In the genomic region with DNA sequence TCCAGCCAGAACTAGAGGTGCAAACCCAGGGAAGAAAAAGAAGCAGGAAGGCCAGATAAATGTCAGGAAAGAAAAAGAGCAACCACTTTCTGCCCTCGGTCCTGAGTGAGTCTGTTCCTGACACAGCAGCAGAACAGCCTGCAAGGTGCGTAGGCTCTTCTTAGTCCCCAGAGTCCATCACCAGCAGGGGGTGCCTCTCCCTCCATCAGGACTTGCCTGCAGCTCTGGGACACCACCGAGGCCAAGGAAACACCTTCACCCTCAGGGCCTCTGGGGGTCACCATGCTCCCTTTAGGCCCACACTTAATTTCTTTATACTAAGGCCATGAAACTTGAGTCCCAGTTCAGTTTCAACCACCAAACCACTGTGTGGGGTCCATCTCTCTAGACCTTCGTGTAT, we compare ENCODE assay signal across 11 cellular contexts. TPM values are rescaled to one million over a fixed set of nuclear protein-coding genes. Genes with fewer than 3 reads are reported as not detected.
A peak's percentile ranks its signal among the peaks of the same experiment; 100 is the strongest.
DNase-seq lines count a peak whose midpoint lies in the region; ATAC-seq and TF ChIP-seq lines count a peak whose summit lies in the region.
"Had no signal": no experiment of that assay in that cellular context is flagged by ENCODE, and none has a peak within 500 bp of the region (broad histone marks: within the 10 kb centered on the region; RNA-seq: fewer than 3 reads in every experiment).

No MANE protein-coding gene starts in this region.

- H2AFZ ChIP-seq in OCI-LY1 (ENCODE audit: low read length) (no peak overlapping the region), hepatocyte (no peak overlapping the region)

- H3K9me2 ChIP-seq in OCI-LY1 (ENCODE audit: low read depth, low read length), result no peaks in the 10 kb centered on the region
- no peaks in the 10 kb centered on the region for H3K9me2 ChIP-seq in hepatocyte (replicated peaks; ENCODE audit: insufficient read depth)

- H3K27me3 ChIP-seq in GM06990 (replicated peaks; ENCODE audit: control insufficient read depth, insufficient read depth, low read length), result peaks cover 4% of the 10 kb centered on the region
- no peaks in the 10 kb centered on the region for H3K27me3 ChIP-seq in OCI-LY1 (ENCODE audit: insufficient read depth, low read length)
- H3K27me3 ChIP-seq in hepatocyte, result peaks cover 69% of the 10 kb centered on the region
- H3K27me3 ChIP-seq: pancreas had no signal

- H3K4me1 ChIP-seq in OCI-LY1 (ENCODE audit: insufficient read depth, low read length, severe bottlenecking), result no peaks in the 10 kb centered on the region
- H3K4me1 ChIP-seq in hepatocyte (ENCODE audit: insufficient read depth), result no peaks in the 10 kb centered on the region

- ATAC-seq in HG03439 (IDR thresholded peaks at IDR 0.05; ENCODE audit: unreplicated experiment), result no peak
- ATAC-seq in HG03045 (IDR thresholded peaks at IDR 0.05; ENCODE audit: unreplicated experiment), result no peak
- ATAC-seq: pancreas had no signal

- no peaks in the 10 kb centered on the region for H3K9me3 ChIP-seq in OCI-LY1 (ENCODE audit: low read length)
- no peaks in the 10 kb centered on the region for H3K9me3 ChIP-seq in hepatocyte (ENCODE audit: low read depth)
- H3K9me3 ChIP-seq: pancreas, thoracic aorta had no signal

- WGBS in hepatocyte (ENCODE audit: low lambda C conversion rate, missing lambda C conversion rate), result 49% methylated on average over 4 of the region's 4 CpGs

- H3K4me3 ChIP-seq in GM06990 (replicated peaks; ENCODE audit: low read depth, low read length) (no peak overlapping the region), OCI-LY1 (ENCODE audit: low read depth, low read length, poor library complexity, severe bottlenecking) (no peak overlapping the region), hepatocyte (no peak overlapping the region)
- H3K4me3 ChIP-seq: pancreas, thoracic aorta had no signal

- no peaks in the 10 kb centered on the region for H3K79me2 ChIP-seq in OCI-LY1 (ENCODE audit: insufficient read depth, low read length)
- no peaks in the 10 kb centered on the region for H3K79me2 ChIP-seq in hepatocyte

- peak; percentile 73 for TF ChIP-seq CTCF in GM06990 (IDR thresholded peaks at IDR 0.05; ENCODE audit: insufficient read depth, low read length, poor library complexity, severe bottlenecking)
- peak; percentile 58 for TF ChIP-seq CTCF in OCI-LY1 (IDR thresholded peaks at IDR 0.05; ENCODE audit: low read length)
- peak; percentile 24 for TF ChIP-seq CTCF in hepatocyte (IDR thresholded peaks at IDR 0.05; ENCODE audit: poor library complexity)

- H4K20me1 ChIP-seq in OCI-LY1 (ENCODE audit: insufficient read depth, low read length) (no peaks in the 10 kb centered on the region), hepatocyte (ENCODE audit: insufficient read depth, poor library complexity, severe bottlenecking) (no peaks in the 10 kb centered on the region)

- H3F3A ChIP-seq in OCI-LY1 (ENCODE audit: insufficient read depth, low read length), result no peaks in the 10 kb centered on the region

- H3K4me2 ChIP-seq in OCI-LY1 (ENCODE audit: low read length) (no peak overlapping the region), hepatocyte (no peak overlapping the region)

- no peak overlapping the region for H3K9ac ChIP-seq in OCI-LY1 (ENCODE audit: low read length)

- DNase-seq in AG08396 (ENCODE audit: low spot score) (peak; percentile 29), GM06990 (ENCODE audit: extremely low read depth, insufficient read length) (no peak), hepatocyte (ENCODE audit: low spot score) (peak; percentile 40), HK-2 (ENCODE audit: unreplicated experiment) (no peak), SKM-1 treated with dmso at 0.1 percent for 144 hours (lab: John Stamatoyannopoulos, UW; ENCODE audit: unreplicated experiment) (no peak)
- DNase-seq: pancreas had no signal

- H3K36me3 ChIP-seq in GM06990 (ENCODE audit: control insufficient read depth, insufficient read depth, low read length) (no peaks in the 10 kb centered on the region), OCI-LY1 (ENCODE audit: insufficient read depth, low read length) (no peaks in the 10 kb centered on the region), hepatocyte (replicated peaks; ENCODE audit: insufficient read depth, low read depth) (no peaks in the 10 kb centered on the region)
- H3K36me3 ChIP-seq: pancreas, thoracic aorta had no signal

- H3K27ac ChIP-seq in OCI-LY1 (ENCODE audit: low read depth, low read length, poor library complexity, severe bottlenecking) (no peak overlapping the region), hepatocyte (no peak overlapping the region)
- H3K27ac ChIP-seq: epithelial cell of prostate, pancreas, thoracic aorta had no signal

RNA-seq across cellular contexts. Expression of gene NFASC, which starts 43.7 kb away (rescaled TPM):
- total RNA-seq in hepatocyte, result 1.0 and 2.2 TPM in 2 replicates
- 0.75 and 1.7 TPM in 2 replicates for polyA plus RNA-seq in hepatocyte

Comparison
In these comparisons a context has a peak if more than half of its experiments do, and no peak if none do; other contexts are left out.
1. DNase-seq: peak in AG08396 (single experiment) and hepatocyte (single experiment); none in GM06990 (single experiment), HK-2 (single experiment) and SKM-1 treated with dmso at 0.1 percent for 144 hours (single experiment).
2. Peak in every context shown above with its lines, with median percentiles within 50 percentile points of each other: CTCF ChIP-seq.